In genomic region chr2:168130302-168130701, GRCh38 we compare ENCODE assay signal across 17 cellular contexts.
DNase-seq lines count a peak whose midpoint lies in the region; ATAC-seq and TF ChIP-seq lines count a peak whose summit lies in the region.
"Had no signal": no experiment of that assay in that cellular context is flagged by ENCODE, and none has a peak within 500 bp of the region (broad histone marks: within the 10 kb centered on the region; RNA-seq: fewer than 3 reads in every experiment).

No MANE protein-coding gene starts in this region.

- no peak overlapping the region for H3K4me3 Mint-ChIP-seq in natural killer cell
- no peak overlapping the region for H3K4me3 Mint-ChIP-seq in activated T-helper 2 cell treated with anti-CD3 and anti-CD28 coated beads, Interferon-gamma antibody, Interleukin-2, Interleukin-4, amounts not matched to agents 10 μg/mL and 5 μg/mL and 100 μg/mL, durations not matched to agents 14 hours and 24 hours and 36 hours (ENCODE audit: low read depth)

- peaks cover 7% of the 10 kb centered on the region for H3K36me3 ChIP-seq in cardiac muscle cell
- no peaks in the 10 kb centered on the region for H3K36me3 ChIP-seq in adrenal gland (replicated peaks in 1 of 2)
- H3K36me3 ChIP-seq in osteoblast (ENCODE audit: insufficient read depth, low read length) = peaks cover 8% of the 10 kb centered on the region

- H3K4me3 ChIP-seq in cardiac muscle cell (no peak overlapping the region), adrenal gland (no peak overlapping the region), osteoblast (ENCODE audit: insufficient read depth, low read length) (no peak overlapping the region)

- H3K4me1 ChIP-seq in cardiac muscle cell (ENCODE audit: low read depth) (peaks cover 29% of the 10 kb centered on the region), adrenal gland (replicated peaks in 1 of 2) (no peaks in the 10 kb centered on the region), osteoblast (ENCODE audit: insufficient read depth, low read length) (peaks cover 4% of the 10 kb centered on the region)

- H3K9me3 Mint-ChIP-seq in natural killer cell = no peaks in the 10 kb centered on the region
- H3K9me3 Mint-ChIP-seq in activated T-helper 2 cell treated with anti-CD3 and anti-CD28 coated beads, Interferon-gamma antibody, Interleukin-2, Interleukin-4, amounts not matched to agents 10 μg/mL and 5 μg/mL and 100 μg/mL, durations not matched to agents 14 hours and 24 hours and 36 hours = no peaks in the 10 kb centered on the region

- DNase-seq in NCI-H2171 treated with DMSO at 0.1 percent for 48 hours (lab: John Stamatoyannopoulos, UW) (peak; percentile 43), NCI-H2171 (lab: John Stamatoyannopoulos, UW) (no peak), NCI-H774 (lab: John Stamatoyannopoulos, UW) (peak; percentile 48), cardiac muscle cell (ENCODE audit: low read depth in 1 of 2, low spot score in 1 of 2) (no peak), natural killer cell (no peak), adrenal gland (no peak), osteoblast (ENCODE audit: insufficient read length, low spot score, missing footprints) (no peak)
- no peak for DNase-seq in activated T-helper 2 cell treated with anti-CD3 and anti-CD28 coated beads, Interferon-gamma antibody, Interleukin-2, Interleukin-4, amounts not matched to agents 10 μg/mL and 5 μg/mL and 100 μg/mL, durations not matched to agents 14 hours and 24 hours and 36 hours (ENCODE audit: low spot score)
- DNase-seq: COR-L47, DMS153, EL, H7, NCI-H1417 treated with DMSO at 0.1 percent for 48 hours, NCI-H2029, PC-3 had no signal

- no peak overlapping the region for H2AFZ ChIP-seq in osteoblast (ENCODE audit: low read length)

- H3K27ac ChIP-seq in cardiac muscle cell (peak overlapping the region; percentile 56), adrenal gland (no peak overlapping the region), osteoblast (ENCODE audit: low read depth, low read length) (no peak overlapping the region)
- H3K27ac ChIP-seq: 22Rv1 had no signal

- ATAC-seq in natural killer cell = no peak
- ATAC-seq: PC-3, SK-N-SH treated with all-trans-retinoic acid at 6 μM for 48 hours had no signal

- H4K20me1 ChIP-seq in osteoblast (ENCODE audit: insufficient read depth, low read length) = peaks cover 4% of the 10 kb centered on the region

- TF ChIP-seq CTCF in cardiac muscle cell (IDR thresholded peaks at IDR 0.05; ENCODE audit: low read depth, low read length) (no peak), natural killer cell (IDR thresholded peaks at IDR 0.05) (no peak), adrenal gland (IDR thresholded peaks at IDR 0.05) (no peak), osteoblast (IDR thresholded peaks at IDR 0.05; ENCODE audit: extremely low read depth, low read depth, low read length) (no peak)

- peak overlapping the region; percentile 39 to 53 for H3K27ac Mint-ChIP-seq in natural killer cell
- no peak overlapping the region for H3K27ac Mint-ChIP-seq in activated T-helper 2 cell treated with anti-CD3 and anti-CD28 coated beads, Interferon-gamma antibody, Interleukin-2, Interleukin-4, amounts not matched to agents 10 μg/mL and 5 μg/mL and 100 μg/mL, durations not matched to agents 14 hours and 24 hours and 36 hours

- no peaks in the 10 kb centered on the region for H3K27me3 ChIP-seq in cardiac muscle cell
- no peaks in the 10 kb centered on the region for H3K27me3 ChIP-seq in adrenal gland
- H3K27me3 ChIP-seq in osteoblast (ENCODE audit: insufficient read depth, low read length) = no peaks in the 10 kb centered on the region

- H3K4me1 Mint-ChIP-seq in natural killer cell = peaks cover 33 to 40% of the 10 kb centered on the region in 2 donors
- H3K4me1 Mint-ChIP-seq in activated T-helper 2 cell treated with anti-CD3 and anti-CD28 coated beads, Interferon-gamma antibody, Interleukin-2, Interleukin-4, amounts not matched to agents 10 μg/mL and 5 μg/mL and 100 μg/mL, durations not matched to agents 14 hours and 24 hours and 36 hours (ENCODE audit: low read depth) = peaks cover 2% of the 10 kb centered on the region

- intact Hi-C loops in natural killer cell (cut with micrococcal nuclease) = no loop called here
- intact Hi-C loops in activated T-helper 2 cell treated with anti-CD3 and anti-CD28 coated beads, Interferon-gamma antibody, Interleukin-2, Interleukin-4, amounts not matched to agents 10 μg/mL and 5 μg/mL and 100 μg/mL, durations not matched to agents 14 hours and 24 hours and 36 hours (cut with micrococcal nuclease) = no loop called here
- intact Hi-C loops in adrenal gland (cut with DNase I) = no loop called here

- no peaks in the 10 kb centered on the region for H3K9me3 ChIP-seq in cardiac muscle cell (ENCODE audit: low read depth)
- H3K9me3 ChIP-seq in adrenal gland (replicated peaks in 1 of 3) = no peaks in the 10 kb centered on the region
- H3K9me3 ChIP-seq in osteoblast (ENCODE audit: low read depth, low read length) = no peaks in the 10 kb centered on the region

- H3K27me3 Mint-ChIP-seq in natural killer cell (ENCODE audit: low read depth in 2 of 2) = no peaks in the 10 kb centered on the region
- H3K27me3 Mint-ChIP-seq in activated T-helper 2 cell treated with anti-CD3 and anti-CD28 coated beads, Interferon-gamma antibody, Interleukin-2, Interleukin-4, amounts not matched to agents 10 μg/mL and 5 μg/mL and 100 μg/mL, durations not matched to agents 14 hours and 24 hours and 36 hours (ENCODE audit: low read depth) = no peaks in the 10 kb centered on the region

- peaks cover 10% of the 10 kb centered on the region for H3K79me2 ChIP-seq in osteoblast (ENCODE audit: insufficient read depth, low read length)

- H3K36me3 Mint-ChIP-seq in natural killer cell = peaks cover 7% of the 10 kb centered on the region
- H3K36me3 Mint-ChIP-seq in activated T-helper 2 cell treated with anti-CD3 and anti-CD28 coated beads, Interferon-gamma antibody, Interleukin-2, Interleukin-4, amounts not matched to agents 10 μg/mL and 5 μg/mL and 100 μg/mL, durations not matched to agents 14 hours and 24 hours and 36 hours (ENCODE audit: low read depth) = peaks cover 59% of the 10 kb centered on the region

- TF ChIP-seq POLR2A in adrenal gland (IDR thresholded peaks at IDR 0.05) = no peak

- no peak overlapping the region for H3K4me2 ChIP-seq in osteoblast (ENCODE audit: insufficient read depth, low read length)

Comparison
In these comparisons a context has a peak if more than half of its experiments do, and no peak if none do; other contexts are left out.
1. DNase-seq: peak in NCI-H2171 treated with DMSO at 0.1 percent for 48 hours (single experiment) and NCI-H774 (single experiment); none in NCI-H2171 (single experiment), cardiac muscle cell (0 of 2), natural killer cell (single experiment), activated T-helper 2 cell treated with anti-CD3 and anti-CD28 coated beads, Interferon-gamma antibody, Interleukin-2, Interleukin-4, amounts not matched to agents 10 μg/mL and 5 μg/mL and 100 μg/mL, durations not matched to agents 14 hours and 24 hours and 36 hours (single experiment), adrenal gland (0 of 7) and osteoblast (single experiment).